In the genomic region with DNA sequence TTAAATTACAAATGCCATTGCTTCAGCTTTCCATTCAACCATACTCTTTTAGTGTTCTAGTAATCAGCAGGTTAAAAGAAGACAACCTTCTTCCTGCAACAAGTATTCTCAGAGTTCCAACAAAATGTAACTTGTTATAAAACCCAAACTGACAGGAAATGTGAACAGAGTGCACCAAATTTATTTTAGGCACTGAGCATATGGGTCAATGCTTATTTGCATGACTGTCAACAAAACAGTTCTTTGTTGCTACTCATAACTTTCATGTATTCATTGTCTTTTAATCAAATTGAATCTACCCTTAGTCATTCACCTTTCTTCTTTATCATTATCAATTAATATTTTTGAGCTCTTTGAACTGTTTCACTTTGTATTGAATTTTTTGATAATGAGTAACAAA, we compare ENCODE assay signal across 15 cellular contexts.
DNase-seq lines count a peak whose midpoint lies in the region; ATAC-seq lines count a peak whose summit lies in the region.
"Had no signal": no experiment of that assay in that cellular context is flagged by ENCODE, and none has a peak within 500 bp of the region (broad histone marks: within the 10 kb centered on the region; RNA-seq: fewer than 3 reads in every experiment).

No MANE protein-coding gene starts in this region.

- DNase-seq in DMS53 treated with DMSO at 0.1 percent for 48 hours (lab: John Stamatoyannopoulos, UW; ENCODE audit: unreplicated experiment) (no peak), HUDEP-2 (lab: John Stamatoyannopoulos, UW; ENCODE audit: unreplicated experiment in 76 of 76) (no peak)
- DNase-seq in activated CD4-positive, alpha-beta T cell treated with anti-CD3 and anti-CD28 coated beads, Interleukin-2, amount 50 U/mL, for 1 hour: no peak
- DNase-seq: BE2C; Caco-2; CD8-positive, alpha-beta memory T cell; DMS53; HCEC 1CT; HFFc6; Karpas-422 had no signal

- ATAC-seq in GM18498 (IDR thresholded peaks at IDR 0.05; ENCODE audit: unreplicated experiment): peak; percentile 45
- ATAC-seq in HG02610 (IDR thresholded peaks at IDR 0.05; ENCODE audit: unreplicated experiment): peak; percentile 48
- peak; percentile 50 for ATAC-seq in HG03354 (IDR thresholded peaks at IDR 0.05; ENCODE audit: poor library complexity, severe bottlenecking, unreplicated experiment)
- ATAC-seq: A549, K562 had no signal
